ENCODE assay signal across 11 cellular contexts in genomic region chr12:109358154-109358869, GRCh38. TPM values are rescaled to one million over a fixed set of nuclear protein-coding genes. Genes with fewer than 3 reads are reported as not detected.
DNase-seq lines count a peak whose midpoint lies in the region; ATAC-seq and FAIRE-seq lines count a peak whose summit lies in the region.
"Had no signal": no experiment of that assay in that cellular context is flagged by ENCODE, and none has a peak within 500 bp of the region (broad histone marks: within the 10 kb centered on the region; RNA-seq: fewer than 3 reads in every experiment).

No MANE protein-coding gene starts in this region.

- no peaks in the 10 kb centered on the region for H3K9me3 Mint-ChIP-seq in activated naive CD4-positive, alpha-beta T cell treated with anti-CD3 and anti-CD28 coated beads for 36 hours
- H3K9me3 Mint-ChIP-seq in activated naive CD8-positive, alpha-beta T cell treated with anti-CD3 and anti-CD28 coated beads, Interleukin-2, amount 10 ng/mL, durations not matched to agents 7 days and 5 days = no peaks in the 10 kb centered on the region
- no peaks in the 10 kb centered on the region for H3K9me3 Mint-ChIP-seq in stimulated activated naive CD8-positive, alpha-beta T cell treated with anti-CD3 and anti-CD28 coated beads, Interleukin-15, amount 100 ng/mL, for 72 hours
- H3K9me3 Mint-ChIP-seq: HFFc6 had no signal

- H3K4me3 Mint-ChIP-seq in activated naive CD4-positive, alpha-beta T cell treated with anti-CD3 and anti-CD28 coated beads for 36 hours = no peak overlapping the region
- peak overlapping the region; percentile 28 for H3K4me3 Mint-ChIP-seq in activated naive CD8-positive, alpha-beta T cell treated with anti-CD3 and anti-CD28 coated beads, Interleukin-2, amount 10 ng/mL, durations not matched to agents 7 days and 5 days
- H3K4me3 Mint-ChIP-seq in stimulated activated naive CD8-positive, alpha-beta T cell treated with anti-CD3 and anti-CD28 coated beads, Interleukin-15, amount 100 ng/mL, for 72 hours = peak overlapping the region; percentile 37 to 54
- H3K4me3 Mint-ChIP-seq: HFFc6 had no signal

- ATAC-seq in HG03196 (IDR thresholded peaks at IDR 0.05; ENCODE audit: unreplicated experiment) = peak; percentile 79
- ATAC-seq in activated naive CD8-positive, alpha-beta T cell treated with anti-CD3 and anti-CD28 coated beads, Interleukin-2, amount 10 ng/mL, durations not matched to agents 7 days and 5 days (ENCODE audit: low read depth) = no peak
- ATAC-seq in stimulated activated naive CD8-positive, alpha-beta T cell treated with anti-CD3 and anti-CD28 coated beads, Interleukin-15, amount 100 ng/mL, for 72 hours = peak; percentile 100

- peaks cover 2% of the 10 kb centered on the region for H3K27me3 Mint-ChIP-seq in activated naive CD4-positive, alpha-beta T cell treated with anti-CD3 and anti-CD28 coated beads for 36 hours (ENCODE audit: low read depth)
- peaks cover 42% of the 10 kb centered on the region for H3K27me3 Mint-ChIP-seq in activated naive CD8-positive, alpha-beta T cell treated with anti-CD3 and anti-CD28 coated beads, Interleukin-2, amount 10 ng/mL, durations not matched to agents 7 days and 5 days
- H3K27me3 Mint-ChIP-seq in stimulated activated naive CD8-positive, alpha-beta T cell treated with anti-CD3 and anti-CD28 coated beads, Interleukin-15, amount 100 ng/mL, for 72 hours = peaks cover 53% of the 10 kb centered on the region

- POLR2A ChIA-PET in activated naive CD8-positive, alpha-beta T cell treated with anti-CD3 and anti-CD28 coated beads, Interleukin-2, amount 10 ng/mL, durations not matched to agents 7 days and 5 days (lab: Charles Lee) = no interaction called here

- DNase-seq in activated naive CD4-positive, alpha-beta T cell treated with anti-CD3 and anti-CD28 coated beads for 36 hours = peak; percentile 11
- DNase-seq in activated naive CD4-positive, alpha-beta T cell treated with anti-CD3 and anti-CD28 coated beads, Interleukin-2, amount 50 U/mL, for 16 hours = no peak
- DNase-seq in activated naive CD8-positive, alpha-beta T cell treated with anti-CD3 and anti-CD28 coated beads, Interleukin-2, amount 10 ng/mL, durations not matched to agents 7 days and 5 days = no peak
- DNase-seq in stimulated activated naive CD8-positive, alpha-beta T cell treated with anti-CD3 and anti-CD28 coated beads, Interleukin-15, amount 100 ng/mL, for 72 hours = peak in 1 of 2 donors; percentile 13
- DNase-seq in NCI-H1417 (lab: John Stamatoyannopoulos, UW) (no peak), NCI-H748 treated with DMSO at 0.1 percent for 48 hours (lab: John Stamatoyannopoulos, UW) (no peak), HTR-8/SVneo (ENCODE audit: insufficient read length, low spot score) (no peak)
- DNase-seq: HFFc6, left ventricle myocardium inferior had no signal

- intact Hi-C loops in activated naive CD4-positive, alpha-beta T cell treated with anti-CD3 and anti-CD28 coated beads for 36 hours (cut with micrococcal nuclease) = no loop called here

- H3K27ac Mint-ChIP-seq in activated naive CD4-positive, alpha-beta T cell treated with anti-CD3 and anti-CD28 coated beads for 36 hours = no peak overlapping the region
- H3K27ac Mint-ChIP-seq in activated naive CD8-positive, alpha-beta T cell treated with anti-CD3 and anti-CD28 coated beads, Interleukin-2, amount 10 ng/mL, durations not matched to agents 7 days and 5 days = no peak overlapping the region
- H3K27ac Mint-ChIP-seq in stimulated activated naive CD8-positive, alpha-beta T cell treated with anti-CD3 and anti-CD28 coated beads, Interleukin-15, amount 100 ng/mL, for 72 hours = no peak overlapping the region
- H3K27ac Mint-ChIP-seq: HFFc6 had no signal

- H3K4me1 Mint-ChIP-seq in activated naive CD4-positive, alpha-beta T cell treated with anti-CD3 and anti-CD28 coated beads for 36 hours (ENCODE audit: low read depth) = peaks cover 4% of the 10 kb centered on the region
- no peaks in the 10 kb centered on the region for H3K4me1 Mint-ChIP-seq in activated naive CD8-positive, alpha-beta T cell treated with anti-CD3 and anti-CD28 coated beads, Interleukin-2, amount 10 ng/mL, durations not matched to agents 7 days and 5 days
- H3K4me1 Mint-ChIP-seq in stimulated activated naive CD8-positive, alpha-beta T cell treated with anti-CD3 and anti-CD28 coated beads, Interleukin-15, amount 100 ng/mL, for 72 hours = no peaks in the 10 kb centered on the region

- no peaks in the 10 kb centered on the region for H3K36me3 Mint-ChIP-seq in activated naive CD4-positive, alpha-beta T cell treated with anti-CD3 and anti-CD28 coated beads for 36 hours (ENCODE audit: low read depth)
- H3K36me3 Mint-ChIP-seq in activated naive CD8-positive, alpha-beta T cell treated with anti-CD3 and anti-CD28 coated beads, Interleukin-2, amount 10 ng/mL, durations not matched to agents 7 days and 5 days = no peaks in the 10 kb centered on the region
- H3K36me3 Mint-ChIP-seq: brain had no signal

- CTCF ChIA-PET in activated naive CD4-positive, alpha-beta T cell treated with anti-CD3 and anti-CD28 coated beads for 36 hours (lab: Charles Lee) = no interaction called here

- no peak for FAIRE-seq in HTR-8/SVneo (lab: Jason Lieb, UNC)

RNA-seq across cellular contexts. Expression of gene MYO1H, which starts 10.6 kb away (rescaled TPM):
- total RNA-seq in activated naive CD4-positive, alpha-beta T cell treated with anti-CD3 and anti-CD28 coated beads for 36 hours = not detected
- total RNA-seq in activated naive CD8-positive, alpha-beta T cell treated with anti-CD3 and anti-CD28 coated beads, Interleukin-2, amount 10 ng/mL, durations not matched to agents 7 days and 5 days = not detected
- total RNA-seq: HFFc6 had no signal

RNA-seq across cellular contexts. Expression of gene FOXN4, which starts 49.2 kb away (rescaled TPM):
- not detected for total RNA-seq in activated naive CD4-positive, alpha-beta T cell treated with anti-CD3 and anti-CD28 coated beads for 36 hours
- not detected for total RNA-seq in activated naive CD8-positive, alpha-beta T cell treated with anti-CD3 and anti-CD28 coated beads, Interleukin-2, amount 10 ng/mL, durations not matched to agents 7 days and 5 days
- total RNA-seq: HFFc6, left ventricle myocardium inferior had no signal
